10 cellular contexts compared by ENCODE assay signal in genomic region chr15:66502491-66502890, GRCh38. TPM values are rescaled to one million over a fixed set of nuclear protein-coding genes. Genes with fewer than 3 reads are reported as not detected.
DNase-seq lines count a peak whose midpoint lies in the region; ATAC-seq, FAIRE-seq and TF ChIP-seq lines count a peak whose summit lies in the region.
"Had no signal": no experiment of that assay in that cellular context is flagged by ENCODE, and none has a peak within 500 bp of the region (broad histone marks: within the 10 kb centered on the region; RNA-seq: fewer than 3 reads in every experiment).

No MANE protein-coding gene starts in this region.

- peaks cover 45% of the 10 kb centered on the region for H3K4me1 Mint-ChIP-seq in activated naive CD8-positive, alpha-beta T cell treated with anti-CD3 and anti-CD28 coated beads for 36 hours

- 39% methylated on average over 10 of the region's 10 CpGs for whole genome bisulfite sequencing in A549 (ENCODE audit: missing lambda C conversion rate)
- 46 to 69% (median 56%) methylated on average over 10 of the region's 10 CpGs for WGBS in ovary, 3 donors

- TF ChIP-seq CTCF in A549 (IDR thresholded peaks at IDR 0.05) (no peak), ovary (IDR thresholded peaks at IDR 0.05) (no peak)

- TF ChIP-seq RAD21 in A549 (conservative IDR thresholded peaks at IDR 0.05 in 1 of 2, IDR thresholded peaks at IDR 0.05 in 1 of 2) = no peak

- H3K4me3 ChIP-seq in A549 = peak overlapping the region; percentile 70
- H3K4me3 ChIP-seq in ovary = no peak overlapping the region

- no peak for TF ChIP-seq POLR2A in A549 (IDR thresholded peaks at IDR 0.05; ENCODE audit: low read length)
- peak; percentile 7 for TF ChIP-seq POLR2A in GM18505 (IDR thresholded peaks at IDR 0.05; ENCODE audit: borderline replicate concordance, extremely low read depth, insufficient read depth, insufficient read length)
- no peak for TF ChIP-seq POLR2A in GM12892 (IDR thresholded peaks at IDR 0.05; ENCODE audit: low read depth, low read length)
- TF ChIP-seq POLR2A in ovary (IDR thresholded peaks at IDR 0.05) = no peak

- H3K27me3 ChIP-seq in ovary = no peaks in the 10 kb centered on the region

- peaks cover 70% of the 10 kb centered on the region for H3K36me3 Mint-ChIP-seq in activated naive CD8-positive, alpha-beta T cell treated with anti-CD3 and anti-CD28 coated beads for 36 hours

- POLR2A ChIA-PET in A549 (lab: Yijun Ruan, JAX) = no interaction called here

- H3K27me3 Mint-ChIP-seq in activated naive CD8-positive, alpha-beta T cell treated with anti-CD3 and anti-CD28 coated beads for 36 hours = peaks cover 4% of the 10 kb centered on the region

- H3K4me2 ChIP-seq in A549 = peak overlapping the region; percentile 94

- ATAC-seq in A549 (no peak), GM18505 (IDR thresholded peaks at IDR 0.05; ENCODE audit: unreplicated experiment) (no peak)

- H3K4me1 ChIP-seq in A549 (peaks cover 66% of the 10 kb centered on the region), ovary (ENCODE audit: insufficient read depth) (peaks cover 3% of the 10 kb centered on the region)

- no peak for TF ChIP-seq EP300 in A549 (IDR thresholded peaks at IDR 0.05)
- no peak for TF ChIP-seq EP300 in ovary (IDR thresholded peaks at IDR 0.05)

- no peaks in the 10 kb centered on the region for H3K36me3 ChIP-seq in ovary

- DNase-seq in A549 (ENCODE audit: low read depth in 1 of 2, low spot score in 1 of 2) (no peak), inferior parietal cortex (ENCODE audit: extremely low spot score) (peak; percentile 9), NCI-H1417 treated with DMSO at 0.1 percent for 48 hours (lab: John Stamatoyannopoulos, UW) (no peak), ACHN (no peak), GM12892 (ENCODE audit: insufficient read length) (no peak), ovary (no peak)
- DNase-seq in activated naive CD8-positive, alpha-beta T cell treated with anti-CD3 and anti-CD28 coated beads for 36 hours = no peak
- DNase-seq: NCI-H2107 had no signal

- intact Hi-C loops in ovary (cut with DNase I) = loop anchor here in 1 of 4 donors (5.0 kb wide), 1 partner anchor 710 kb away; the partner anchor contains the start of gene DENND4A

- no peaks in the 10 kb centered on the region for H3K9me3 ChIP-seq in A549
- H3K9me3 ChIP-seq in ovary = no peaks in the 10 kb centered on the region

- H3K9me3 Mint-ChIP-seq in activated naive CD8-positive, alpha-beta T cell treated with anti-CD3 and anti-CD28 coated beads for 36 hours = no peaks in the 10 kb centered on the region

- in situ Hi-C loops in ACHN (cut with HindIII; ENCODE audit: low pct_ligation_motif_present, low pct_unique_long_range_greater_than_20kb, low sequenced_read_pairs) = no loop called here

- FAIRE-seq in A549 (lab: Jason Lieb, UNC) = no peak
- FAIRE-seq in GM12892 (lab: Jason Lieb, UNC) = no peak
- FAIRE-seq: G401.6 had no signal

- H3K27ac Mint-ChIP-seq in activated naive CD8-positive, alpha-beta T cell treated with anti-CD3 and anti-CD28 coated beads for 36 hours = peak overlapping the region; percentile 100

- H3K4me3 Mint-ChIP-seq in activated naive CD8-positive, alpha-beta T cell treated with anti-CD3 and anti-CD28 coated beads for 36 hours = peak overlapping the region; percentile 100

- CTCF ChIA-PET in A549 (lab: Yijun Ruan, JAX) = interaction anchor here (1.1 kb wide), 1 partner anchor 11 kb away, joined by 3 read pairs; no protein-coding TSS in a partner anchor

- H3K27ac ChIP-seq in A549 = peak overlapping the region; percentile 91 to 94; a peak in 4 of 6 replicates
- H3K27ac ChIP-seq in ovary = no peak overlapping the region

TF ChIP-seq in A549, 52 proteins besides CTCF, POLR2A, EP300 and RAD21:
- TF ChIP-seq CBX2 (IDR thresholded peaks at IDR 0.05; ENCODE audit: borderline replicate concordance, low read depth) (no peak), MYC (IDR thresholded peaks at IDR 0.05; ENCODE audit: borderline replicate concordance, low read length) (no peak), HMGXB4 (CRISPR knock-in tag; IDR thresholded peaks at IDR 0.05; ENCODE audit: borderline replicate concordance) (no peak), HOXA7 (CRISPR knock-in tag; IDR thresholded peaks at IDR 0.05) (peak; percentile 16; the same call in 1 of the 2 replicates)

RNA-seq across cellular contexts. Expression of gene RPL4, which starts 2.2 kb away (rescaled TPM):
- polyA plus RNA-seq in A549 (2011; rRNA removed) (6,042 and 6,957 TPM in 2 replicates), A549 (2017; fragmentation: RNase III; extraction: RNeasy Plus Mini Kit Qiagen cat#74134 plus additional on column Dnase treatment) (4,068 to 4,549 TPM (median 4,330 TPM) in 3 replicates), ovary (1,000 to 10,000 TPM; 5,574 to 6,065 TPM)
- 4,543 and 5,300 TPM in 2 replicates for polyA plus RNA-seq in A549 (2012; cell fraction: cytosol; rRNA removed)
- polyA plus RNA-seq in A549 (2012; cell fraction: nucleus; rRNA removed) = 2,306 and 2,953 TPM in 2 replicates
- polyA minus RNA-seq in A549 (2011; rRNA and poly(A)+ RNA removed) = 4,920 and 5,293 TPM in 2 replicates
- total RNA-seq in activated naive CD8-positive, alpha-beta T cell treated with anti-CD3 and anti-CD28 coated beads for 36 hours = 1,000 to 10,000 TPM; 4,670 to 4,826 TPM
- polyA plus RNA-seq in GM12892 (2012; ENCODE audit: missing spikeins) = 7,439 TPM
- total RNA-seq in ovary = 1,000 to 10,000 TPM; 3,226 to 5,904 (median 4,447) TPM

RNA-seq across cellular contexts. Expression of gene ZWILCH, which starts 2.6 kb away (rescaled TPM):
- 62.7 and 70.9 TPM in 2 replicates for polyA plus RNA-seq in A549 (2011; rRNA removed)
- 17.8 and 18.5 TPM in 2 replicates for polyA plus RNA-seq in A549 (2012; cell fraction: cytosol; rRNA removed)
- 9.0 and 11.5 TPM in 2 replicates for polyA plus RNA-seq in A549 (2012; cell fraction: nucleus; rRNA removed)
- polyA plus RNA-seq in A549 (2017; fragmentation: RNase III; extraction: RNeasy Plus Mini Kit Qiagen cat#74134 plus additional on column Dnase treatment) = 49.4 to 53.5 TPM (median 50.9 TPM) in 3 replicates
- polyA minus RNA-seq in A549 (2011; rRNA and poly(A)+ RNA removed) = 27.4 and 30.0 TPM in 2 replicates
- 10 to 100 TPM; 40.7 to 41.1 TPM for total RNA-seq in activated naive CD8-positive, alpha-beta T cell treated with anti-CD3 and anti-CD28 coated beads for 36 hours
- polyA plus RNA-seq in GM12892 (2012; ENCODE audit: missing spikeins) = 16.8 TPM
- total RNA-seq in ovary = 1 to 10 TPM; 3.5 to 9.6 (median 6.8) TPM
- polyA plus RNA-seq in ovary = 1 to 10 TPM; 5.2 TPM

RNA-seq across cellular contexts. Expression of gene SNAPC5, which starts 4.9 kb away (rescaled TPM):
- polyA plus RNA-seq in A549 (2011; rRNA removed) (70.5 and 84.9 TPM in 2 replicates), A549 (2017; fragmentation: RNase III; extraction: RNeasy Plus Mini Kit Qiagen cat#74134 plus additional on column Dnase treatment) (78.7 to 85.1 TPM (median 80.9 TPM) in 3 replicates), ovary (10 to 100 TPM; 21.2 to 33.2 TPM)
- polyA plus RNA-seq in A549 (2012; cell fraction: cytosol; rRNA removed) = 69.9 and 90.5 TPM in 2 replicates
- polyA plus RNA-seq in A549 (2012; cell fraction: nucleus; rRNA removed) = 12.3 and 15.3 TPM in 2 replicates
- 12.7 and 15.0 TPM in 2 replicates for polyA minus RNA-seq in A549 (2011; rRNA and poly(A)+ RNA removed)
- total RNA-seq in activated naive CD8-positive, alpha-beta T cell treated with anti-CD3 and anti-CD28 coated beads for 36 hours = 10 to 100 TPM; 43.3 to 49.1 TPM
- polyA plus RNA-seq in GM12892 (2012; ENCODE audit: missing spikeins) = 29.3 TPM
- total RNA-seq in ovary = 10 to 100 TPM; 14.6 to 33.4 (median 28.2) TPM

Comparison
In these comparisons a context has a peak if more than half of its experiments do, and no peak if none do; other contexts are left out.
1. H3K27ac ChIP-seq: peak in A549 (2 of 2); none in ovary (0 of 2).